ENCODE assay signal across 8 cellular contexts in genomic region chr10:96719850-96720421, GRCh38.
A peak's percentile ranks its signal among the peaks of the same experiment; 100 is the strongest.
DNase-seq lines count a peak whose midpoint lies in the region; ATAC-seq lines count a peak whose summit lies in the region.

No MANE protein-coding gene starts in this region.

- peak overlapping the region; percentile 72 for H3K9ac ChIP-seq in mucosa of stomach (ENCODE audit: low read length)

- H3K36me3 ChIP-seq in mucosa of stomach (ENCODE audit: control insufficient read depth, insufficient read depth, low read length) = no peaks in the 10 kb centered on the region

- in situ Hi-C loops in KBM-7 (cut with MboI; ENCODE audit: low pct_unique_long_range_greater_than_20kb, low sequenced_read_pairs) = no loop called here

- H3K9me3 ChIP-seq in mucosa of stomach (ENCODE audit: control insufficient read depth, low read length) = no peaks in the 10 kb centered on the region

- H3K4me3 ChIP-seq in mucosa of stomach (ENCODE audit: low read length) = peak overlapping the region; percentile 54

- H3K27me3 ChIP-seq in mucosa of stomach (ENCODE audit: control insufficient read depth, insufficient read depth, low read length) = peaks cover 10% of the 10 kb centered on the region

- peak; percentile 61 for ATAC-seq in GM21447 (IDR thresholded peaks at IDR 0.05; ENCODE audit: unreplicated experiment)
- no peak for ATAC-seq in HG03097 (IDR thresholded peaks at IDR 0.05; ENCODE audit: low FRiP score, unreplicated experiment)

- DNase-seq in COLO668 (lab: John Stamatoyannopoulos, UW; ENCODE audit: unreplicated experiment) (peak; percentile 57), KBM-7 (peak; percentile 84)
- peak; percentile 69 for DNase-seq in activated CD4-positive, alpha-beta T cell treated with anti-CD3 and anti-CD28 coated beads for 48 hours
- DNase-seq in effector CD8-positive, alpha-beta T cell (lab: John Stamatoyannopoulos, UW) = peak; percentile 8
- peak; percentile 31 to 32 for DNase-seq in stimulated activated CD8-positive, alpha-beta memory T cell treated with anti-CD3 and anti-CD28 coated beads, Interleukin-7, amount 100 ng/mL, for 1 hour (ENCODE audit: low read depth in 2 of 2)

- H3K4me1 ChIP-seq in mucosa of stomach (ENCODE audit: control insufficient read depth, insufficient read depth, low read length) = peaks cover 13% of the 10 kb centered on the region

Comparison
In these comparisons a context has a peak if more than half of its experiments do, and no peak if none do; other contexts are left out.
1. DNase-seq: peak in every context shown above with its lines; median percentile 84 in KBM-7; 69 in activated CD4-positive, alpha-beta T cell treated with anti-CD3 and anti-CD28 coated beads for 48 hours; 57 in COLO668; 32 in stimulated activated CD8-positive, alpha-beta memory T cell treated with anti-CD3 and anti-CD28 coated beads, Interleukin-7, amount 100 ng/mL, for 1 hour; 8 in effector CD8-positive, alpha-beta T cell.